Comparison of ENCODE assay signal across 8 cellular contexts in genomic region chr20:2946988-2947961, GRCh38.
A peak's percentile ranks its signal among the peaks of the same experiment; 100 is the strongest.
DNase-seq lines count a peak whose midpoint lies in the region; ATAC-seq and TF ChIP-seq lines count a peak whose summit lies in the region.

No MANE protein-coding gene starts in this region.

- no peaks in the 10 kb centered on the region for H3K36me3 ChIP-seq in thyroid gland
- H3K36me3 ChIP-seq in CD8-positive, alpha-beta T cell (ENCODE audit: insufficient read depth, low read length) = no peaks in the 10 kb centered on the region

- no peaks in the 10 kb centered on the region for H3K27me3 ChIP-seq in thyroid gland
- no peaks in the 10 kb centered on the region for H3K27me3 ChIP-seq in CD8-positive, alpha-beta T cell (ENCODE audit: insufficient read depth, low read length)

- POLR2A ChIA-PET in CD8-positive, alpha-beta T cell (lab: Charles Lee) = interaction anchor here (0.9 kb wide), 1 partner anchor 38 kb away, joined by 3 read pairs; no protein-coding TSS in a partner anchor

- ATAC-seq in CD8-positive, alpha-beta T cell = no peak
- no peak for ATAC-seq in HG03442 (IDR thresholded peaks at IDR 0.05; ENCODE audit: unreplicated experiment)

- no peak for TF ChIP-seq POLR2A in thyroid gland (IDR thresholded peaks at IDR 0.05)

- H3K27ac Mint-ChIP-seq in activated naive CD8-positive, alpha-beta T cell = peak overlapping the region; percentile 75
- H3K27ac Mint-ChIP-seq in activated naive CD8-positive, alpha-beta T cell treated with anti-CD3 and anti-CD28 coated beads for 36 hours = no peak overlapping the region
- no peak overlapping the region for H3K27ac Mint-ChIP-seq in CD8-positive, alpha-beta T cell

- H3K27ac ChIP-seq in thyroid gland = peak overlapping the region; percentile 40 to 71 (median 52)
- no peak overlapping the region for H3K27ac ChIP-seq in CD8-positive, alpha-beta T cell (ENCODE audit: low read depth, low read length)

- no peak for TF ChIP-seq CTCF in thyroid gland (IDR thresholded peaks at IDR 0.05)
- TF ChIP-seq CTCF in CD8-positive, alpha-beta T cell (IDR thresholded peaks at IDR 0.05) = no peak

- H3K27me3 Mint-ChIP-seq in activated naive CD8-positive, alpha-beta T cell = no peaks in the 10 kb centered on the region
- no peaks in the 10 kb centered on the region for H3K27me3 Mint-ChIP-seq in activated naive CD8-positive, alpha-beta T cell treated with anti-CD3 and anti-CD28 coated beads for 36 hours
- H3K27me3 Mint-ChIP-seq in CD8-positive, alpha-beta T cell (ENCODE audit: low read depth) = no peaks in the 10 kb centered on the region

- CTCF ChIA-PET in CD8-positive, alpha-beta T cell (lab: Charles Lee) = interaction anchor here (0.9 kb wide), 1 partner anchor 106 kb away, joined by 4 read pairs; no protein-coding TSS in a partner anchor

- H3K4me1 Mint-ChIP-seq in activated naive CD8-positive, alpha-beta T cell (ENCODE audit: low read depth) = peaks cover 20% of the 10 kb centered on the region
- peaks cover 10% of the 10 kb centered on the region for H3K4me1 Mint-ChIP-seq in activated naive CD8-positive, alpha-beta T cell treated with anti-CD3 and anti-CD28 coated beads for 36 hours
- H3K4me1 Mint-ChIP-seq in CD8-positive, alpha-beta T cell (ENCODE audit: low read depth) = peaks cover 22% of the 10 kb centered on the region

- no peaks in the 10 kb centered on the region for H3K9me3 Mint-ChIP-seq in activated naive CD8-positive, alpha-beta T cell (ENCODE audit: low read depth)
- H3K9me3 Mint-ChIP-seq in activated naive CD8-positive, alpha-beta T cell treated with anti-CD3 and anti-CD28 coated beads for 36 hours = no peaks in the 10 kb centered on the region
- H3K9me3 Mint-ChIP-seq in CD8-positive, alpha-beta T cell = no peaks in the 10 kb centered on the region

- H3K4me1 ChIP-seq in thyroid gland = peaks cover 10 to 13% of the 10 kb centered on the region in 2 donors
- H3K4me1 ChIP-seq in CD8-positive, alpha-beta T cell (ENCODE audit: insufficient read depth, low read length) = peaks cover 4% of the 10 kb centered on the region

- DNase-seq in activated naive CD8-positive, alpha-beta T cell treated with anti-CD3 and anti-CD28 coated beads for 36 hours = no peak
- DNase-seq in astrocyte of the hippocampus (ENCODE audit: low read depth, low spot score) (peak; percentile 78), left kidney (ENCODE audit: low read depth, low spot score) (peak; percentile 25), thyroid gland (peak; percentile 15 to 37), posterior vena cava (ENCODE audit: low spot score) (no peak)
- no peak for DNase-seq in CD8-positive, alpha-beta T cell

- no peak overlapping the region for H3K4me3 Mint-ChIP-seq in activated naive CD8-positive, alpha-beta T cell
- no peak overlapping the region for H3K4me3 Mint-ChIP-seq in activated naive CD8-positive, alpha-beta T cell treated with anti-CD3 and anti-CD28 coated beads for 36 hours
- H3K4me3 Mint-ChIP-seq in CD8-positive, alpha-beta T cell = no peak overlapping the region

- 62 to 66% methylated on average over 5 of the region's 5 CpGs for WGBS in thyroid gland, 2 donors

- peaks cover 8% of the 10 kb centered on the region for H3K36me3 Mint-ChIP-seq in activated naive CD8-positive, alpha-beta T cell
- peaks cover 23% of the 10 kb centered on the region for H3K36me3 Mint-ChIP-seq in activated naive CD8-positive, alpha-beta T cell treated with anti-CD3 and anti-CD28 coated beads for 36 hours
- peaks cover 37% of the 10 kb centered on the region for H3K36me3 Mint-ChIP-seq in CD8-positive, alpha-beta T cell

- intact Hi-C loops in thyroid gland (cut with DNase I) = no loop called here
- intact Hi-C loops in CD8-positive, alpha-beta T cell (cut with DNase I, micrococcal nuclease) = no loop called here
- intact Hi-C loops in posterior vena cava (cut with DNase I) = no loop called here

- no peaks in the 10 kb centered on the region for H3K9me3 ChIP-seq in thyroid gland
- H3K9me3 ChIP-seq in CD8-positive, alpha-beta T cell (ENCODE audit: low read length) = no peaks in the 10 kb centered on the region

- H3K4me3 ChIP-seq in thyroid gland (replicated peaks in 1 of 3) = no peak overlapping the region
- H3K4me3 ChIP-seq in CD8-positive, alpha-beta T cell (ENCODE audit: low read depth, low read length) = no peak overlapping the region

Comparison
In these comparisons a context has a peak if more than half of its experiments do, and no peak if none do; other contexts are left out.
1. DNase-seq: peak in astrocyte of the hippocampus (single experiment), left kidney (single experiment) and thyroid gland (2 of 2); none in activated naive CD8-positive, alpha-beta T cell treated with anti-CD3 and anti-CD28 coated beads for 36 hours (single experiment), CD8-positive, alpha-beta T cell (0 of 7) and posterior vena cava (single experiment).